ENCODE assay signal across 8 cellular contexts in the genomic region with DNA sequence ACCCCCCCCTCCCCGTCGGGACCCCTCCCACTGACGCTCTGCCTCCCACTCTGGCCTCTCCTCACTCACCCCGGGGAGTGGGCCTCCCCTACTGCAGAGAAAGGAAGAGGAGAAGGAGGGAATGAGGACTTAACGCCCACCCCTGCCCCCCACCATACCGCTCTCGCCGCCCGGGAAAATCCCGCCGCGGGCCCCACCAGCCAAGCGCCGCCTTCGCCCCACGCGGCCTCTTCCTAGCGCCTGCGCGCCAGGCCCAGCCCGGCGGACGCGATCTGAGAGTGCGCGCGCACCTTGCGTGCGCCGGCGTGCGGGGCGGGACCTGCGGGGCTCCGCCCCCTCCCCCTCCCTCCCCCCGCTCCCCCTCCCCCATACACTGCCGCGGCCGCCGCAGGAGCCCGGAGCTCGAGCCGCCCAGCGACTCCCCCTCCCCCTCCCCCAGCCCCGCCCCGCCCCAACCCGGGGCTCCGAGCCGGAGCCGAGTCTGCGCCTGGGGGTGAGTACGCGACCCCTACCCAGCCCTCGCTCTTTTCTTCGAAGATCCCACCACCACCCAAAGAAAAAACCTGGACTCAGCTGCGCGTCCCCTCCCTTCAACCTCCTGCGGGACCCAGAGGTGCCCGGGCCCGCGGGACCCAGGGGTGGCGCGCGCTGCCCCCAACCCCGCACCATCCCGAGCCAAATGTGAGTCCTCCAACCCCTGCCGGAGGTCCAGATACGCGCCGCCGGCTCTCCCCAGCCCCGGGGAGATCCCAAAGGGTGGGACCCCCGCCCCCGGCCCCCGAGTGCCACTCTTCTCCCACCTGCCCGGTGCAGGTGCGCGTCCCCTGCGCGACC. TPM values are rescaled to one million over a fixed set of nuclear protein-coding genes. Genes with fewer than 3 reads are reported as not detected.
DNase-seq lines count a peak whose midpoint lies in the region; ATAC-seq and TF ChIP-seq lines count a peak whose summit lies in the region.

A gene (minus strand): TSS at position 267 of the 834 bp plus-strand sequence. CDS start 10,841 bp downstream, outside the sequence.
A gene (plus strand): TSS at position 369 of the 834 bp plus-strand sequence. CDS start 7,031 bp downstream, outside the sequence.

- H3K4me3 ChIP-seq in ectodermal cell (ENCODE audit: insufficient read depth, low read depth, low read length) (peak within 1 kb of the TSS; percentile 82), lung (peak within 1 kb of the TSS; percentile 81)

- H3K27ac ChIP-seq in ectodermal cell (ENCODE audit: insufficient read depth, low read depth, low read length, poor library complexity, severe bottlenecking) (peak within 1 kb of the TSS; percentile 65), lung (ENCODE audit: low read depth in 1 of 2, low read length in 1 of 2) (peak within 1 kb of the TSS; percentile 62 to 93)

- H3K36me3 ChIP-seq in ectodermal cell (ENCODE audit: control insufficient read depth, insufficient read depth, low read length) (no peaks in the 10 kb centered on the region), lung (ENCODE audit: control insufficient read depth in 2 of 2, insufficient read depth in 2 of 2, low read length in 2 of 2) (no peaks in the 10 kb centered on the region)

- H3K4me1 Mint-ChIP-seq in activated CD8-positive, alpha-beta T cell treated with anti-CD3 and anti-CD28 coated beads, Interleukin-2, amount 10 ng/mL, durations not matched to agents 7 days and 5 days (ENCODE audit: low read depth): peaks cover 56% of the 10 kb centered on the region

- 0% methylated on average over 59 to 62 of the region's 80 CpGs for WGBS in ectodermal cell, 2 experiments
- 0 to 1% methylated on average over 28 to 79 of the region's 80 CpGs for WGBS in lung, 2 donors

- H3K27me3 Mint-ChIP-seq in activated CD8-positive, alpha-beta T cell treated with anti-CD3 and anti-CD28 coated beads, Interleukin-2, amount 10 ng/mL, durations not matched to agents 7 days and 5 days (ENCODE audit: low read depth): peaks cover 2% of the 10 kb centered on the region

- H3K4me1 ChIP-seq in ectodermal cell (ENCODE audit: control insufficient read depth, insufficient read depth, low read length): peaks cover 25% of the 10 kb centered on the region
- peaks cover 5 to 15% of the 10 kb centered on the region in 2 donors for H3K4me1 ChIP-seq in lung (ENCODE audit: control insufficient read depth in 2 of 2, insufficient read depth in 2 of 2, low read length in 2 of 2)

- DNase-seq in AG09319 (ENCODE audit: extremely low read depth, low read depth) (peak; percentile 66), NCI-H82 (lab: John Stamatoyannopoulos, UW) (peak; percentile 93), lung (ENCODE audit: low spot score) (peak; percentile 86)
- peak; percentile 90 for DNase-seq in activated CD8-positive, alpha-beta T cell treated with anti-CD3 and anti-CD28 coated beads, Interleukin-2, amount 10 ng/mL, durations not matched to agents 7 days and 5 days
- DNase-seq in stimulated activated CD4-positive, alpha-beta T cell treated with anti-CD3 and anti-CD28 coated beads, TNF-alpha, amount 100 ng/mL, for 24 hours (ENCODE audit: low read depth in 3 of 3): peak; percentile 80 to 86 (median 86)

- peaks cover 26% of the 10 kb centered on the region for H3K36me3 Mint-ChIP-seq in activated CD8-positive, alpha-beta T cell treated with anti-CD3 and anti-CD28 coated beads, Interleukin-2, amount 10 ng/mL, durations not matched to agents 7 days and 5 days (ENCODE audit: low read depth)

- CTCF ChIA-PET in activated CD8-positive, alpha-beta T cell treated with anti-CD3 and anti-CD28 coated beads, Interleukin-2, amount 10 ng/mL, durations not matched to agents 7 days and 5 days (lab: Charles Lee): interaction anchor here (0.7 to 0.9 kb wide), 2 partner anchors 27 to 97 kb away, joined by 3 read pairs; no protein-coding TSS in a partner anchor

- H3K4me3 Mint-ChIP-seq in activated CD8-positive, alpha-beta T cell treated with anti-CD3 and anti-CD28 coated beads, Interleukin-2, amount 10 ng/mL, durations not matched to agents 7 days and 5 days: peak within 1 kb of the TSS; percentile 91

- POLR2A ChIA-PET in activated CD8-positive, alpha-beta T cell treated with anti-CD3 and anti-CD28 coated beads, Interleukin-2, amount 10 ng/mL, durations not matched to agents 7 days and 5 days (lab: Charles Lee): interaction anchor here (0.7 to 1.0 kb wide), 2 partner anchors 119 to 121 kb away, joined by 3 to 4 read pairs; a partner anchor contains a TSS

- peak within 1 kb of the TSS; percentile 90 for H3K27ac Mint-ChIP-seq in activated CD8-positive, alpha-beta T cell treated with anti-CD3 and anti-CD28 coated beads, Interleukin-2, amount 10 ng/mL, durations not matched to agents 7 days and 5 days

- TF ChIP-seq CTCF in AG09319 (IDR thresholded peaks at IDR 0.05; ENCODE audit: low read depth, low read length): no peak
- TF ChIP-seq CTCF in lung (IDR thresholded peaks at IDR 0.05; ENCODE audit: control extremely low read depth, extremely low read depth): no peak

- H3K9me3 ChIP-seq in ectodermal cell (ENCODE audit: control insufficient read depth, low read length) (no peaks in the 10 kb centered on the region), lung (ENCODE audit: control insufficient read depth in 2 of 2, insufficient read depth in 1 of 2, low read length in 1 of 2) (no peaks in the 10 kb centered on the region)

- H3K9me3 Mint-ChIP-seq in activated CD8-positive, alpha-beta T cell treated with anti-CD3 and anti-CD28 coated beads, Interleukin-2, amount 10 ng/mL, durations not matched to agents 7 days and 5 days (ENCODE audit: insufficient read depth): no peaks in the 10 kb centered on the region

- H3K27me3 ChIP-seq in ectodermal cell (ENCODE audit: control insufficient read depth, insufficient read depth, low read length, poor library complexity, severe bottlenecking) (no peaks in the 10 kb centered on the region), lung (ENCODE audit: control insufficient read depth, insufficient read depth) (no peaks in the 10 kb centered on the region)

- ATAC-seq in GM19023 (IDR thresholded peaks at IDR 0.05; ENCODE audit: unreplicated experiment) (peak; percentile 77), HG03342 (IDR thresholded peaks at IDR 0.05; ENCODE audit: unreplicated experiment) (peak; percentile 75), lung (ENCODE audit: insufficient read depth, low FRiP score) (peak; percentile 90)
- peak; percentile 84 for ATAC-seq in activated CD8-positive, alpha-beta T cell treated with anti-CD3 and anti-CD28 coated beads, Interleukin-2, amount 10 ng/mL, durations not matched to agents 7 days and 5 days

RNA-seq across cellular contexts. Expression of the first gene that starts in this region (rescaled TPM):
- 10 to 100 TPM; 57.3 to 60.9 TPM for total RNA-seq in activated CD8-positive, alpha-beta T cell treated with anti-CD3 and anti-CD28 coated beads, Interleukin-2, amount 10 ng/mL, durations not matched to agents 7 days and 5 days
- polyA plus RNA-seq in ectodermal cell (2013, experiment 1 of 4): 68.6 TPM
- 70.6 TPM for polyA plus RNA-seq in ectodermal cell (2013, experiment 2 of 4)
- polyA plus RNA-seq in ectodermal cell (2013, experiment 3 of 4): 60.4 TPM
- 62.2 TPM for polyA plus RNA-seq in ectodermal cell (2013, experiment 4 of 4)
- total RNA-seq in lung: 10 to 100 TPM; 70.8 to 90.2 TPM
- 100 to 1,000 TPM; 112 to 219 TPM for polyA plus RNA-seq in lung

RNA-seq across cellular contexts. Expression of the second gene that starts in this region (rescaled TPM):
- 10 to 100 TPM; 15.5 to 17.9 TPM for total RNA-seq in activated CD8-positive, alpha-beta T cell treated with anti-CD3 and anti-CD28 coated beads, Interleukin-2, amount 10 ng/mL, durations not matched to agents 7 days and 5 days
- 57.9 TPM for polyA plus RNA-seq in ectodermal cell (2013, experiment 1 of 4)
- 61.8 TPM for polyA plus RNA-seq in ectodermal cell (2013, experiment 2 of 4)
- 41.3 TPM for polyA plus RNA-seq in ectodermal cell (2013, experiment 3 of 4)
- 47.3 TPM for polyA plus RNA-seq in ectodermal cell (2013, experiment 4 of 4)
- total RNA-seq in lung: 10 to 100 TPM; 93.1 to 94.5 TPM
- polyA plus RNA-seq in lung: 10 to 100 TPM; 49.0 to 83.6 TPM

Comparison
In these comparisons a context has a peak if more than half of its experiments do, and no peak if none do; other contexts are left out.
1. Peak in every context shown above with its lines: DNase-seq, ATAC-seq, H3K4me3 ChIP-seq and H3K27ac ChIP-seq.
2. RNA of the second gene that starts in this region (total RNA-seq): 93.1 to 94.5 TPM in lung; 15.5 to 17.9 TPM in activated CD8-positive, alpha-beta T cell treated with anti-CD3 and anti-CD28 coated beads, Interleukin-2, amount 10 ng/mL, durations not matched to agents 7 days and 5 days; every median in the first group is over 4 times any median in the second.